ENCODE assay signal across 20 cellular contexts in the genomic region with DNA sequence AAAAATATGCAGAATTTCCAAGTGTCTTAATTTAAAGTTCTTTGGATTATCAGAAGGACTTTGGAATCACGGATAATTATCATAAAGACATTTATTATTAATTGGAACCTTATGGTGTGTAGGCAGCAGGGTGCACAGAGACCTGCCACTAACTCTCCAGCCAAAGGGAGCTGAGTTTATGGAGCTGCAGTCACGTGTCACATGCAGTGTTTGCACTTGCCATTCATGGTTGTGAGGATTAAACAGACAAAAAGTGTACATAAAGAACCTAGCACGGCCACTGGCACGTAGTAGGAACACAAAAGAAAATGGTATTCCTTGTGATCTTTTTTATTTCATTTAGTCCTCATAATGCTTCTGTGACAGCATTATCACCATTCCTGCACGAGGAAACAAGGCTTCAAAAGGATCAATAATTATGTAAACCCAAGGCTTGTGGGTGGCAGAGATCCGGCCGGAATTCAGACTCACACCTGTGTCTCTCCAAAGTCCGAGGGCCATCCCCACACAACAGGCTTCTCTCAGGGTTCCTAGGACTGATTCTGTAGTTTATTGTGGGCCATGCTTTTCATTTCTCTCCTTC.
"Had no signal": no experiment of that assay in that cellular context is flagged by ENCODE, and none has a peak within 500 bp of the region (broad histone marks: within the 10 kb centered on the region; RNA-seq: fewer than 3 reads in every experiment).

No MANE protein-coding gene starts in this region.

- H3K9me3 Mint-ChIP-seq: activated naive CD4-positive, alpha-beta T cell treated with anti-CD3 and anti-CD28 coated beads for 36 hours; activated naive CD8-positive, alpha-beta T cell treated with anti-CD3 and anti-CD28 coated beads for 36 hours; natural killer cell treated with Interleukin-12 subunit alpha and Interleukin-12 subunit beta and Interleukin-15 and Interleukin-18, amount 100 ng/mL, for 72 hours; stimulated activated memory B cell treated with anti-CD40 and anti-IgM and Interleukin-4, amounts not matched to agents 10 μg/mL and 1 μg/mL and 100 μg/mL, for 72 hours; stimulated activated naive CD8-positive, alpha-beta T cell treated with anti-CD3 and anti-CD28 coated beads, Interleukin-15, amount 100 ng/mL, for 72 hours; T-helper 1 cell treated with Interleukin-12 subunit alpha and Interleukin-12 subunit beta and Interleukin-4 antibody, amounts not matched to agents 30 μg/mL and 1 μg/mL, for 36 hours had no signal

- H3K36me3 Mint-ChIP-seq: activated naive CD8-positive, alpha-beta T cell treated with anti-CD3 and anti-CD28 coated beads for 36 hours; natural killer cell treated with Interleukin-12 subunit alpha and Interleukin-12 subunit beta and Interleukin-15 and Interleukin-18, amount 100 ng/mL, for 72 hours; stimulated activated memory B cell treated with anti-CD40 and anti-IgM and Interleukin-4, amounts not matched to agents 10 μg/mL and 1 μg/mL and 100 μg/mL, for 72 hours had no signal

- H3K27ac Mint-ChIP-seq: activated naive CD4-positive, alpha-beta T cell treated with anti-CD3 and anti-CD28 coated beads for 36 hours; activated naive CD8-positive, alpha-beta T cell treated with anti-CD3 and anti-CD28 coated beads for 36 hours; natural killer cell treated with Interleukin-12 subunit alpha and Interleukin-12 subunit beta and Interleukin-15 and Interleukin-18, amount 100 ng/mL, for 72 hours; stimulated activated memory B cell treated with anti-CD40 and anti-IgM and Interleukin-4, amounts not matched to agents 10 μg/mL and 1 μg/mL and 100 μg/mL, for 72 hours; T-helper 1 cell treated with Interleukin-12 subunit alpha and Interleukin-12 subunit beta and Interleukin-4 antibody, amounts not matched to agents 30 μg/mL and 1 μg/mL, for 36 hours had no signal

- DNase-seq: left ventricle myocardium inferior, sigmoid colon had no signal

- H3K4me1 Mint-ChIP-seq: stimulated activated memory B cell treated with anti-CD40 and anti-IgM and Interleukin-4, amounts not matched to agents 10 μg/mL and 1 μg/mL and 100 μg/mL, for 72 hours; stimulated activated naive CD8-positive, alpha-beta T cell treated with anti-CD3 and anti-CD28 coated beads, Interleukin-15, amount 100 ng/mL, for 72 hours had no signal

- H3K4me1 ChIP-seq: adrenal gland, ascending aorta, foreskin keratinocyte, heart right ventricle, left ventricle myocardium inferior, prostate gland, sigmoid colon, upper lobe of right lung had no signal

- H3K27ac ChIP-seq: adrenal gland, ascending aorta, brain microvascular endothelial cell, coronary artery, foreskin keratinocyte, heart right ventricle, left ventricle myocardium inferior, neutrophil, prostate gland, sigmoid colon, upper lobe of right lung, VCaP had no signal

- H3K9me3 ChIP-seq: adrenal gland, ascending aorta, heart right ventricle, left ventricle myocardium inferior, mucosa of descending colon, neutrophil, prostate gland, sigmoid colon, upper lobe of right lung had no signal

- H3K4me3 ChIP-seq: adrenal gland, ascending aorta, coronary artery, heart right ventricle, left ventricle myocardium inferior, lung, mucosa of descending colon, prostate gland, sigmoid colon, upper lobe of right lung had no signal

- H3K27me3 ChIP-seq: adrenal gland, ascending aorta, brain microvascular endothelial cell, foreskin keratinocyte, heart right ventricle, neutrophil, sigmoid colon, upper lobe of right lung had no signal

- ATAC-seq: heart right ventricle had no signal

- H3K36me3 ChIP-seq: adrenal gland, ascending aorta, brain microvascular endothelial cell, heart right ventricle, left ventricle myocardium inferior, neutrophil, prostate gland, sigmoid colon, upper lobe of right lung had no signal

- H3K4me3 Mint-ChIP-seq: activated naive CD4-positive, alpha-beta T cell treated with anti-CD3 and anti-CD28 coated beads for 36 hours; activated naive CD8-positive, alpha-beta T cell treated with anti-CD3 and anti-CD28 coated beads for 36 hours; natural killer cell treated with Interleukin-12 subunit alpha and Interleukin-12 subunit beta and Interleukin-15 and Interleukin-18, amount 100 ng/mL, for 72 hours; stimulated activated memory B cell treated with anti-CD40 and anti-IgM and Interleukin-4, amounts not matched to agents 10 μg/mL and 1 μg/mL and 100 μg/mL, for 72 hours; stimulated activated naive CD8-positive, alpha-beta T cell treated with anti-CD3 and anti-CD28 coated beads, Interleukin-15, amount 100 ng/mL, for 72 hours; T-helper 1 cell treated with Interleukin-12 subunit alpha and Interleukin-12 subunit beta and Interleukin-4 antibody, amounts not matched to agents 30 μg/mL and 1 μg/mL, for 36 hours had no signal
